Comparison of ENCODE assay signal across 14 cellular contexts in genomic region chr1:244092293-244093264, GRCh38. TPM values are rescaled to one million over a fixed set of nuclear protein-coding genes. Genes with fewer than 3 reads are reported as not detected.
A peak's percentile ranks its signal among the peaks of the same experiment; 100 is the strongest.
DNase-seq lines count a peak whose midpoint lies in the region; ATAC-seq, FAIRE-seq and TF ChIP-seq lines count a peak whose summit lies in the region.
"Had no signal": no experiment of that assay in that cellular context is flagged by ENCODE, and none has a peak within 500 bp of the region (broad histone marks: within the 10 kb centered on the region; RNA-seq: fewer than 3 reads in every experiment).

No MANE protein-coding gene starts in this region.

- H3K4me3 ChIP-seq in A549 (no peak overlapping the region), kidney epithelial cell (ENCODE audit: low read depth, low read length) (no peak overlapping the region)
- H3K4me3 ChIP-seq: skin epidermis had no signal

- H3K27me3 ChIP-seq in kidney epithelial cell (ENCODE audit: control insufficient read depth, insufficient read depth, low read length), result no peaks in the 10 kb centered on the region

- peak overlapping the region; percentile 57 to 77 for H3K27ac ChIP-seq in A549

- CTCF ChIA-PET in A549 (lab: Yijun Ruan, JAX), result interaction anchor here (1.2 kb wide), 1 partner anchor 15 kb away, joined by 3 read pairs; no protein-coding TSS in a partner anchor

- DNase-seq in A549 (ENCODE audit: low read depth in 1 of 2, low spot score in 1 of 2) (peak; percentile 21 to 63), HT1080 (ENCODE audit: low read depth) (peak; percentile 11), astrocyte of the hippocampus (ENCODE audit: low read depth, low spot score) (peak; percentile 86), kidney epithelial cell (ENCODE audit: low read depth) (peak; percentile 71), DMS79 (lab: John Stamatoyannopoulos, UW) (no peak), erythroblast (lab: John Stamatoyannopoulos, UW) (no peak)
- DNase-seq: activated CD4-positive, alpha-beta T cell treated with anti-CD3 and anti-CD28 coated beads, Interleukin-2, amount 50 U/mL, for 1 hour; midbrain; NCI-H2171 treated with DMSO at 0.1 percent for 48 hours; SHP77 had no signal

- peaks cover 17% of the 10 kb centered on the region for H3K4me1 ChIP-seq in A549

- ATAC-seq in A549 (peak; percentile 87 to 88), HG03565 (IDR thresholded peaks at IDR 0.05; ENCODE audit: unreplicated experiment) (no peak), GM19397 (IDR thresholded peaks at IDR 0.05; ENCODE audit: unreplicated experiment) (no peak)

- TF ChIP-seq CTCF in A549 (IDR thresholded peaks at IDR 0.05) (no peak), kidney epithelial cell (IDR thresholded peaks at IDR 0.05; ENCODE audit: insufficient read depth, low read length, poor library complexity, severe bottlenecking) (no peak)

- no peaks in the 10 kb centered on the region for H3K36me3 ChIP-seq in kidney epithelial cell (ENCODE audit: control insufficient read depth, insufficient read depth, low read length)

- 51% methylated on average over 13 of the region's 13 CpGs for WGBS in A549 (ENCODE audit: missing lambda C conversion rate)

- peak overlapping the region; percentile 65 for H3K4me2 ChIP-seq in A549

- TF ChIP-seq RAD21 in A549 (conservative IDR thresholded peaks at IDR 0.05 in 1 of 2, IDR thresholded peaks at IDR 0.05 in 1 of 2), result no peak

- FAIRE-seq in A549 (lab: Jason Lieb, UNC), result no peak
- FAIRE-seq: GM19239 had no signal

- TF ChIP-seq POLR2A in A549 (IDR thresholded peaks at IDR 0.05; ENCODE audit: low read length), result no peak
- TF ChIP-seq POLR2A in erythroblast (IDR thresholded peaks at IDR 0.05; ENCODE audit: low read length), result no peak

- no peaks in the 10 kb centered on the region for H3K9me3 ChIP-seq in A549

- no peak for TF ChIP-seq EP300 in A549 (IDR thresholded peaks at IDR 0.05)

- POLR2A ChIA-PET in A549 (lab: Yijun Ruan, JAX), result no interaction called here

TF ChIP-seq in A549, 52 proteins besides CTCF, POLR2A, EP300 and RAD21:
- TF ChIP-seq PHF8 (IDR thresholded peaks at IDR 0.05; ENCODE audit: borderline replicate concordance, low read depth), result no peak
- peak; percentile 31; the same call in 1 of the 2 replicates for TF ChIP-seq JUNB (IDR thresholded peaks at IDR 0.05)
- peak in 1 of 2 experiments; percentile 48; a peak in 2 of 5 replicates for TF ChIP-seq JUN (IDR thresholded peaks at IDR 0.05)
- no peak for TF ChIP-seq CBX2 (IDR thresholded peaks at IDR 0.05; ENCODE audit: borderline replicate concordance, low read depth)
- TF ChIP-seq E2F6 (IDR thresholded peaks at IDR 0.05; ENCODE audit: borderline replicate concordance, low read depth), result peak; percentile 54; the same call in 1 of the 2 replicates
- peak; percentile 53; the same call in 1 of the 2 replicates for TF ChIP-seq GATA3 (IDR thresholded peaks at IDR 0.05; ENCODE audit: borderline replicate concordance)
- TF ChIP-seq ZNF302 (CRISPR knock-in tag; IDR thresholded peaks at IDR 0.05), result no peak
- peak; percentile 66 for TF ChIP-seq MAX (IDR thresholded peaks at IDR 0.05)
- TF ChIP-seq HES2 (IDR thresholded peaks at IDR 0.05), result no peak
- TF ChIP-seq ZFP36 (IDR thresholded peaks at IDR 0.05; ENCODE audit: borderline replicate concordance, partially characterized antibody), result no peak
TF ChIP-seq in A549: peak in this region for 5.

RNA-seq across cellular contexts. Expression of gene ZBTB18, which starts 41.5 kb away (rescaled TPM):
- 9.1 and 9.9 TPM in 2 replicates for polyA plus RNA-seq in A549 (2011; rRNA removed)
- polyA plus RNA-seq in A549 (2012; cell fraction: cytosol; rRNA removed), result 6.1 and 7.1 TPM in 2 replicates
- 8.5 and 11.8 TPM in 2 replicates for polyA plus RNA-seq in A549 (2012; cell fraction: nucleus; rRNA removed)
- 9.3 to 10.0 TPM (median 9.7 TPM) in 3 replicates for polyA plus RNA-seq in A549 (2017; fragmentation: RNase III; extraction: RNeasy Plus Mini Kit Qiagen cat#74134 plus additional on column Dnase treatment)
- 8.5 and 8.8 TPM in 2 replicates for polyA minus RNA-seq in A549 (2011; rRNA and poly(A)+ RNA removed)
- total RNA-seq in HT1080 (2014; rRNA removed; shearing (Covaris generic)), result 13.0 and 16.7 TPM in 2 replicates
- polyA plus RNA-seq in HT1080 (2015; cell fraction: cytosol; rRNA removed), result 15.7 and 19.8 TPM in 2 replicates
- polyA plus RNA-seq in HT1080 (2015; cell fraction: nucleus; rRNA removed), result 22.8 and 26.1 TPM in 2 replicates
- 7.9 and 8.7 TPM in 2 replicates for total RNA-seq in kidney epithelial cell

Comparison
In these comparisons a context has a peak if more than half of its experiments do, and no peak if none do; other contexts are left out.
1. ATAC-seq: peak in A549 (2 of 2); none in HG03565 (single experiment) and GM19397 (single experiment).
2. DNase-seq: peak in A549 (2 of 2), HT1080 (single experiment), astrocyte of the hippocampus (single experiment) and kidney epithelial cell (single experiment); none in DMS79 (single experiment) and erythroblast (0 of 2).